ENCODE assay signal across 9 cellular contexts in genomic region chr11:133947298-133947905, GRCh38. TPM values are rescaled to one million over a fixed set of nuclear protein-coding genes. Genes with fewer than 3 reads are reported as not detected.
DNase-seq lines count a peak whose midpoint lies in the region; ATAC-seq and TF ChIP-seq lines count a peak whose summit lies in the region.
"Had no signal": no experiment of that assay in that cellular context is flagged by ENCODE, and none has a peak within 500 bp of the region (broad histone marks: within the 10 kb centered on the region; RNA-seq: fewer than 3 reads in every experiment).

No MANE protein-coding gene starts in this region.

- peak; percentile 36 for TF ChIP-seq CTCF in neural crest cell (conservative IDR thresholded peaks at IDR 0.05)

- no peaks in the 10 kb centered on the region for H3K9me3 Mint-ChIP-seq in neural crest cell

- H3K4me1 Mint-ChIP-seq in neural crest cell = peaks cover 48% of the 10 kb centered on the region

- ATAC-seq in GM21619 (IDR thresholded peaks at IDR 0.05; ENCODE audit: unreplicated experiment) = peak; percentile 62
- ATAC-seq in esophagus mucosa = peak; percentile 35
- no peak for ATAC-seq in GM18858 (IDR thresholded peaks at IDR 0.05; ENCODE audit: unreplicated experiment)
- ATAC-seq in GM19452 (IDR thresholded peaks at IDR 0.05; ENCODE audit: unreplicated experiment) = no peak

- no peaks in the 10 kb centered on the region for H3K36me3 Mint-ChIP-seq in neural crest cell (ENCODE audit: low read depth)
- H3K36me3 Mint-ChIP-seq: naive B cell had no signal

- H3K27ac Mint-ChIP-seq in neural crest cell (ENCODE audit: unreplicated experiment) = no peak overlapping the region

- H3K4me3 Mint-ChIP-seq in neural crest cell = no peak overlapping the region
- H3K4me3 Mint-ChIP-seq: naive B cell had no signal

- DNase-seq in COLO668 (lab: John Stamatoyannopoulos, UW; ENCODE audit: unreplicated experiment) = peak; percentile 47
- DNase-seq in NCI-H2196 (lab: John Stamatoyannopoulos, UW; ENCODE audit: unreplicated experiment) = peak; percentile 47
- DNase-seq in activated CD8-positive, alpha-beta memory T cell treated with anti-CD3 and anti-CD28 coated beads for 24 hours = peak; percentile 81
- peak; percentile 50 for DNase-seq in neural crest cell (ENCODE audit: low read depth, low spot score)
- DNase-seq: naive B cell had no signal

- peaks cover 55% of the 10 kb centered on the region for H3K27me3 Mint-ChIP-seq in neural crest cell (ENCODE audit: low read depth)

RNA-seq across cellular contexts. Expression of gene IGSF9B, which starts 9.4 kb away (rescaled TPM):
- total RNA-seq in esophagus mucosa (1.5 TPM), neural crest cell (10.4 and 12.9 TPM in 2 replicates)

Comparison
In these comparisons a context has a peak if more than half of its experiments do, and no peak if none do; other contexts are left out.
1. ATAC-seq: peak in GM21619 (single experiment) and esophagus mucosa (single experiment); none in GM18858 (single experiment) and GM19452 (single experiment).
2. Peak in every context shown above with its lines, with median percentiles within 50 percentile points of each other: DNase-seq.